8 cellular contexts compared by ENCODE assay signal in genomic region chr12:39620664-39621658, GRCh38. TPM values are rescaled to one million over a fixed set of nuclear protein-coding genes. Genes with fewer than 3 reads are reported as not detected.
A peak's percentile ranks its signal among the peaks of the same experiment; 100 is the strongest.
DNase-seq lines count a peak whose midpoint lies in the region; ATAC-seq, FAIRE-seq and TF ChIP-seq lines count a peak whose summit lies in the region.

No MANE protein-coding gene starts in this region.

- TF ChIP-seq CTCF in GM12875 (IDR thresholded peaks at IDR 0.05; ENCODE audit: borderline replicate concordance, insufficient read depth, low read depth, low read length) (no peak), Panc1 (IDR thresholded peaks at IDR 0.05) (no peak), GM12878 (IDR thresholded peaks at IDR 0.05 in 2 of 3, conservative IDR thresholded peaks at IDR 0.05 in 1 of 3; ENCODE audit: control insufficient read depth in 2 of 3, extremely low read depth in 1 of 3, insufficient read depth in 1 of 3, low read depth in 3 of 3, low read length in 3 of 3) (no peak)

- WGBS in GM12878 (ENCODE audit: insufficient coverage, insufficient replicate concordance, low lambda C conversion rate, missing lambda C conversion rate) = 2% methylated on average over 11 of the region's 11 CpGs
- WGBS in thymus = 81% methylated on average over 11 of the region's 11 CpGs

- H3K27me3 ChIP-seq in HAP-1 (ENCODE audit: low read depth) = no peaks in the 10 kb centered on the region
- no peaks in the 10 kb centered on the region; the same call in 1 of the 2 replicates for H3K27me3 ChIP-seq in Panc1 (ENCODE audit: control insufficient read depth, insufficient read depth, low read length)
- H3K27me3 ChIP-seq in GM12878 (replicated peaks in 1 of 2; ENCODE audit: control insufficient read depth in 2 of 2, insufficient read depth in 2 of 2, low read length in 1 of 2) = no peaks in the 10 kb centered on the region
- no peaks in the 10 kb centered on the region for H3K27me3 ChIP-seq in muscle layer of colon (ENCODE audit: control insufficient read depth in 1 of 2, insufficient read depth in 2 of 2, low read length in 2 of 2)
- no peaks in the 10 kb centered on the region for H3K27me3 ChIP-seq in thymus (ENCODE audit: control insufficient read depth, insufficient read depth)

- DNase-seq in HAP-1 (ENCODE audit: low spot score in 2 of 2) = no peak
- DNase-seq in Panc1 (ENCODE audit: low read depth, low spot score) = no peak
- DNase-seq in GM12878 (ENCODE audit: low read depth, low spot score) = peak; percentile 64
- DNase-seq in NCI-H187 (lab: John Stamatoyannopoulos, UW) = no peak

- SMC1A ChIA-PET in GM12878 (lab: Charles Lee; ENCODE audit: uncharacterized antibody, unreplicated experiment) = interaction anchor here (0.8 to 7.0 kb wide), 20 partner anchors 8 to 303 kb away, joined by 3 to 101 read pairs (median 5); no protein-coding TSS in a partner anchor

- CTCF ChIA-PET in Panc1 (lab: Charles Lee) = interaction anchor here (0.6 kb wide), 1 partner anchor 475 kb away, joined by 3 read pairs; no protein-coding TSS in a partner anchor
- CTCF ChIA-PET in GM12878 (lab: Yijun Ruan, JAX) = interaction anchor here (0.8 to 3.9 kb wide), 14 partner anchors 8 to 303 kb away, joined by 3 to 19 read pairs (median 4); no protein-coding TSS in a partner anchor

- peak overlapping the region; percentile 61 for H2AFZ ChIP-seq in GM12878 (ENCODE audit: control insufficient read depth, low read depth, low read length)

- H3K9me3 ChIP-seq in HAP-1 (no peaks in the 10 kb centered on the region), Panc1 (ENCODE audit: control insufficient read depth, insufficient read depth, low read depth, low read length) (no peaks in the 10 kb centered on the region), GM12878 (replicated peaks; ENCODE audit: control insufficient read depth, insufficient read depth, low read length) (no peaks in the 10 kb centered on the region; the same call in 2 of the 3 replicates), muscle layer of colon (ENCODE audit: low read length) (no peaks in the 10 kb centered on the region), thymus (ENCODE audit: control insufficient read depth) (no peaks in the 10 kb centered on the region)

- BruUV-seq in Panc1 (replicated peaks; lab: Mats Ljungman, UMichigan) (no TSS peak), GM12878 (replicated peaks; lab: Mats Ljungman, UMichigan) (no TSS peak)

- intact Hi-C loops in Panc1 (cut with micrococcal nuclease; ENCODE audit: unreplicated experiment) (no loop called here), GM12878 (cut with micrococcal nuclease; ENCODE audit: unreplicated experiment) (no loop called here)

- H3K36me3 ChIP-seq in HAP-1 (replicated peaks) (no peaks in the 10 kb centered on the region), Panc1 (ENCODE audit: control insufficient read depth, insufficient read depth, low read length) (no peaks in the 10 kb centered on the region), GM12878 (ENCODE audit: control insufficient read depth in 2 of 2, insufficient read depth in 2 of 2, low read length in 1 of 2) (no peaks in the 10 kb centered on the region), muscle layer of colon (ENCODE audit: insufficient read depth, low read length) (no peaks in the 10 kb centered on the region), thymus (ENCODE audit: control insufficient read depth, insufficient read depth) (no peaks in the 10 kb centered on the region)

- RAD21 ChIA-PET in GM12878 (lab: Charles Lee; ENCODE audit: unreplicated experiment) = interaction anchor here (0.6 to 5.3 kb wide), 18 partner anchors 8 to 943 kb away, joined by 3 to 41 read pairs (median 4); no protein-coding TSS in a partner anchor

- H3K27ac ChIP-seq in Panc1 (ENCODE audit: low read length) = no peak overlapping the region
- H3K27ac ChIP-seq in GM12878 (ENCODE audit: control insufficient read depth, insufficient read depth) = peak overlapping the region; percentile 98
- peak overlapping the region; percentile 85 for H3K27ac ChIP-seq in muscle layer of colon (ENCODE audit: low read depth, low read length)
- no peak overlapping the region for H3K27ac ChIP-seq in thymus (ENCODE audit: low read depth)

- H3K4me3 ChIP-seq in GM12875 (ENCODE audit: low read depth, low read length) = peak overlapping the region; percentile 46
- H3K4me3 ChIP-seq in HAP-1 = peak overlapping the region; percentile 31
- peak overlapping the region; percentile 58 to 82 for H3K4me3 ChIP-seq in Panc1 (ENCODE audit: low read depth in 2 of 2, low read length in 2 of 2)
- H3K4me3 ChIP-seq in GM12878 = peak overlapping the region; percentile 64
- peak overlapping the region; percentile 53 to 92 for H3K4me3 ChIP-seq in muscle layer of colon (ENCODE audit: low read depth in 1 of 2, low read length in 2 of 2)
- peak overlapping the region; percentile 57 for H3K4me3 ChIP-seq in thymus (ENCODE audit: low read length)

- TF ChIP-seq RAD21 in GM12878 (IDR thresholded peaks at IDR 0.05; ENCODE audit: insufficient read depth, low read depth, low read length) = peak; percentile 13; the same call in 1 of the 2 replicates

- FAIRE-seq in GM12878 (lab: Jason Lieb, UNC) = no peak

- H4K20me1 ChIP-seq in GM12878 (ENCODE audit: control insufficient read depth, insufficient read depth) = no peaks in the 10 kb centered on the region

- peaks cover 4% of the 10 kb centered on the region for H3K4me1 ChIP-seq in HAP-1
- peaks cover 7% of the 10 kb centered on the region; the same call in 1 of the 2 replicates for H3K4me1 ChIP-seq in Panc1 (ENCODE audit: control insufficient read depth, insufficient read depth, low read length)
- peaks cover 16% of the 10 kb centered on the region for H3K4me1 ChIP-seq in GM12878 (ENCODE audit: control insufficient read depth, insufficient read depth, low read length)
- peaks cover 5% of the 10 kb centered on the region for H3K4me1 ChIP-seq in muscle layer of colon (ENCODE audit: insufficient read depth, low read length)
- no peaks in the 10 kb centered on the region for H3K4me1 ChIP-seq in thymus (ENCODE audit: control insufficient read depth, insufficient read depth, low read length)

- peak overlapping the region; percentile 96 for H3K4me2 ChIP-seq in GM12878 (ENCODE audit: control insufficient read depth, insufficient read depth)

- TF ChIP-seq POLR2A in GM12878 (IDR thresholded peaks at IDR 0.05; ENCODE audit: low read depth, low read length) = no peak

- in situ Hi-C loops in HAP-1 (cut with MboI; ENCODE audit: low sequenced_read_pairs) (no loop called here), Panc1 (cut with HindIII; ENCODE audit: low pct_unique_long_range_greater_than_20kb, low sequenced_read_pairs) (no loop called here), GM12878 (cut with MboI) (loop anchor here (25.0 kb wide), 3 partner anchors 491 to 834 kb away; partner anchors contain the start of gene SLC2A13)

- no peak for TF ChIP-seq EP300 in GM12878 (IDR thresholded peaks at IDR 0.05; ENCODE audit: borderline replicate concordance in 1 of 2, control insufficient read depth in 1 of 2, low read depth in 2 of 2, low read length in 2 of 2)

- H3K9ac ChIP-seq in GM12878 (ENCODE audit: control insufficient read depth, insufficient read depth, low read length) (peak overlapping the region; percentile 92), muscle layer of colon (ENCODE audit: low read length) (peak overlapping the region; percentile 44)

- POLR2A ChIA-PET in Panc1 (lab: Charles Lee) = no interaction called here
- POLR2A ChIA-PET in GM12878 (lab: Charles Lee) = interaction anchor here (0.6 to 3.9 kb wide), 10 partner anchors 7 to 1246 kb away, joined by 3 to 29 read pairs (median 4); no protein-coding TSS in a partner anchor

- peaks cover 38% of the 10 kb centered on the region for H3K79me2 ChIP-seq in GM12878 (ENCODE audit: control insufficient read depth, insufficient read depth, low read length)

- ATAC-seq in Panc1 (no peak), GM12878 (peak; percentile 55), GM19397 (IDR thresholded peaks at IDR 0.05; ENCODE audit: unreplicated experiment) (no peak)

RNA-seq across cellular contexts. Expression of gene ABCD2, which starts 1.4 kb away (rescaled TPM):
- not detected for total RNA-seq in Panc1 (2021; ENCODE audit: unreplicated experiment)
- polyA plus RNA-seq in Panc1 (2012; ENCODE audit: insufficient read length) = not detected
- 65.6 and 69.0 TPM in 2 replicates for total RNA-seq in GM12878 (2013; cell fraction: nucleolus; rRNA removed)
- total RNA-seq in GM12878 (2014; rRNA removed) = 9.5 and 13.8 TPM in 2 replicates
- total RNA-seq in GM12878 (2014; rRNA removed; fragmentation: Illumina TruSeq; extraction: Trizol) = 16.2 and 16.9 TPM in 2 replicates
- total RNA-seq in GM12878 (2021) = 10.3 and 11.0 TPM in 2 replicates
- polyA plus RNA-seq in GM12878 (2011; ENCODE audit: low read depth) = 2.2 TPM
- 6.4 and 10.7 TPM in 2 replicates for polyA plus RNA-seq in GM12878 (2011; rRNA removed)
- 1.9 and 2.1 TPM in 2 replicates for polyA plus RNA-seq in GM12878 (2011; cell fraction: cytosol; rRNA removed)
- polyA plus RNA-seq in GM12878 (2011; cell fraction: nucleus; rRNA removed) = 3.6 and 4.8 TPM in 2 replicates
- 2.6 and 2.9 TPM in 2 replicates for polyA plus RNA-seq in GM12878 (2012)
- polyA plus RNA-seq in GM12878 (2014; fragmentation: Illumina TruSeq; extraction: Trizol) = 9.1 and 12.3 TPM in 2 replicates
- 1 to 10 TPM; 4.4 to 5.7 TPM for polyA plus RNA-seq in GM12878 (2014; fragmentation: Nextera tagmentation; extraction: Ambion mirVana)
- 4.4 and 6.2 TPM in 2 replicates for polyA plus RNA-seq in GM12878 (2014; rRNA removed)
- 1 to 10 TPM; 7.4 to 7.5 TPM for polyA plus RNA-seq in GM12878 (2016; fragmentation: Nextera tagmentation; extraction: Ambion mirVana)
- polyA minus RNA-seq in GM12878 (2011; rRNA and poly(A)+ RNA removed) = 11.4 and 16.4 TPM in 2 replicates
- polyA minus RNA-seq in GM12878 (2011; cell fraction: cytosol; rRNA and poly(A)+ RNA removed) = 2.9 and 4.3 TPM in 2 replicates
- polyA minus RNA-seq in GM12878 (2011; cell fraction: nucleus; rRNA and poly(A)+ RNA removed) = 11.1 and 14.7 TPM in 2 replicates
- 0.84 TPM for polyA plus RNA-seq in thymus

Comparison
In these comparisons a context has a peak if more than half of its experiments do, and no peak if none do; other contexts are left out.
1. H3K27ac ChIP-seq: peak in GM12878 (single experiment) and muscle layer of colon (single experiment); none in Panc1 (single experiment) and thymus (single experiment).
2. RNA of gene ABCD2, which starts 1.4 kb away (total RNA-seq): 9.5 to 69.0 TPM in GM12878; not detected in Panc1 (single experiment); every median in the first group is over 10 times any median in the second.
3. Peak in every context shown above with its lines, with median percentiles within 50 percentile points of each other: H3K4me3 ChIP-seq.